Comparison of ENCODE assay signal across 8 cellular contexts in the genomic region with DNA sequence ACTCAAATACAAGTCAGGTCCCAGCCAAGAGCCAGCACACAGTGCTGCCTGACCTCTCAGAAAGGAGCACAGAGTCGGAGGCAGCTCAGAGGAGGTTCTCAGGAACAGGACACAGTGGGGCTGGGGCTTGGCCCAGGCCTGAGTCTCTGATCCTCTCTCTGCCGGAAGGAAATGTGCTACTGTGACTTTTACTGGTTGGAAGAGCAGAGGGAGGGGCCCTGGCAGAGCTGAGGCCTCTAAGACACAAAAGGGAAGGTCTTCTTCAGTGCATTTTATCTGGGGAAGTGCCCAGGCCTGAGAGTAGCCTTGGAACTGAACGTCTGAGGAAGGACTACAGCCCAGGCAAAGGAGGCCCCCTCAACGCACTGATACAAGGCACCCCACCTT. TPM values are rescaled to one million over a fixed set of nuclear protein-coding genes. Genes with fewer than 3 reads are reported as not detected.
A peak's percentile ranks its signal among the peaks of the same experiment; 100 is the strongest.
DNase-seq lines count a peak whose midpoint lies in the region; ATAC-seq, FAIRE-seq and TF ChIP-seq lines count a peak whose summit lies in the region.

No MANE protein-coding gene starts in this region.

- no peaks in the 10 kb centered on the region for H4K20me1 ChIP-seq in HCT116 (ENCODE audit: insufficient read depth)

- peaks cover 66 to 92% of the 10 kb centered on the region in 2 experiments for H3K4me1 ChIP-seq in HCT116 (ENCODE audit: control insufficient read depth in 1 of 2, insufficient read depth in 2 of 2, low read length in 2 of 2)
- H3K4me1 ChIP-seq in pancreas, result peaks cover 26 to 78% (median 37%) of the 10 kb centered on the region in 3 donors

- no peak overlapping the region for H2AFZ ChIP-seq in HCT116 (ENCODE audit: low read depth, low read length, poor library complexity, severe bottlenecking)

- no peaks in the 10 kb centered on the region for H3K9me2 ChIP-seq in HCT116 (ENCODE audit: insufficient read depth)

- no TSS peak for BruUV-seq in HCT116 (replicated peaks; lab: Mats Ljungman, UMichigan)

- RAD21 ChIA-PET in HCT116 (lab: Charles Lee; ENCODE audit: low non-redundant PET in 1 of 2, low total read pairs in 2 of 2, uncharacterized antibody in 2 of 2, unreplicated experiment in 2 of 2), result no interaction called here

- H3K9ac ChIP-seq in HCT116 (ENCODE audit: low read length), result peak overlapping the region; percentile 2; the same call in 1 of the 2 replicates

- no peak for TF ChIP-seq POLR2A in HCT116 (IDR thresholded peaks at IDR 0.05; ENCODE audit: borderline replicate concordance, extremely low read depth, insufficient read depth, insufficient read length)

- peak; percentile 72 for DNase-seq in GDM1 (lab: John Stamatoyannopoulos, UW)
- DNase-seq in HCT116 (ENCODE audit: low read depth, low spot score), result no peak
- peak in 3 of 5 donors; percentile 43 to 90 (median 48) for DNase-seq in T-helper 1 cell
- no peak for DNase-seq in dorsolateral prefrontal cortex
- no peak for DNase-seq in pancreas
- DNase-seq in NCI-H2196 (lab: John Stamatoyannopoulos, UW; ENCODE audit: unreplicated experiment), result no peak
- no peak for DNase-seq in NCI-H526 (lab: John Stamatoyannopoulos, UW)
- no peak for DNase-seq in T1000 (lab: John Stamatoyannopoulos, UW)

- no peak for TF ChIP-seq RAD21 in HCT116 (IDR thresholded peaks at IDR 0.05; ENCODE audit: low read depth)

- TF ChIP-seq CTCF in HCT116 (IDR thresholded peaks at IDR 0.05 in 2 of 3, conservative IDR thresholded peaks at IDR 0.05 in 1 of 3; ENCODE audit: borderline replicate concordance in 1 of 3, insufficient read depth in 1 of 3, low read depth in 2 of 3, low read length in 2 of 3), result no peak
- TF ChIP-seq CTCF in dorsolateral prefrontal cortex (IDR thresholded peaks at IDR 0.05 in 54 of 56, conservative IDR thresholded peaks at IDR 0.05 in 2 of 56; ENCODE audit: low read depth in 1 of 56, partially characterized antibody in 56 of 56), result no peak
- TF ChIP-seq CTCF in pancreas (IDR thresholded peaks at IDR 0.05), result no peak

- H3K36me3 ChIP-seq in HCT116 (ENCODE audit: control insufficient read depth in 1 of 2, insufficient read depth in 2 of 2, low read length in 2 of 2), result no peaks in the 10 kb centered on the region; a peak in 1 of 4 replicates
- H3K36me3 ChIP-seq in pancreas, result no peaks in the 10 kb centered on the region

- ATAC-seq in HCT116 (peak; percentile 44), pancreas (peak in 3 of 4 donors; percentile 28 to 40 (median 33))

- H3K27ac ChIP-seq in HCT116 (ENCODE audit: low read depth, low read length), result peak overlapping the region; percentile 86
- peak overlapping the region in 56 of 59 donors; percentile 4 to 87 (median 67) for H3K27ac ChIP-seq in dorsolateral prefrontal cortex
- H3K27ac ChIP-seq in pancreas, result peak overlapping the region in 3 of 4 donors; percentile 44 to 76 (median 68)

- H3K4me3 ChIP-seq in HCT116 (replicated peaks in 1 of 2; ENCODE audit: low read depth in 1 of 2, low read length in 2 of 2), result peak overlapping the region in 1 of 2 experiments; percentile 5; a peak in 1 of 4 replicates
- peak overlapping the region in 1 of 59 donors; percentile 9 for H3K4me3 ChIP-seq in dorsolateral prefrontal cortex
- H3K4me3 ChIP-seq in pancreas, result peak overlapping the region in 1 of 4 donors; percentile 3

- 41 to 50% methylated on average over 4 of the region's 4 CpGs for WGBS in pancreas, 2 donors

- H3K9me3 ChIP-seq in HCT116 (ENCODE audit: control insufficient read depth in 1 of 2, insufficient read depth in 1 of 2, low read depth in 1 of 2, low read length in 2 of 2) (no peaks in the 10 kb centered on the region), pancreas (no peaks in the 10 kb centered on the region)

- H3K4me2 ChIP-seq in HCT116 (ENCODE audit: low read length), result peak overlapping the region; percentile 52

- CTCF ChIA-PET in HCT116 (lab: Charles Lee), result no interaction called here

- H3K27me3 ChIP-seq in HCT116 (ENCODE audit: insufficient read depth, low read length) (no peaks in the 10 kb centered on the region), dorsolateral prefrontal cortex (no peaks in the 10 kb centered on the region), pancreas (no peaks in the 10 kb centered on the region)

- POLR2A ChIA-PET in HCT116 (lab: Charles Lee), result interaction anchor here (2.3 kb wide), 1 partner anchor 22 kb away, joined by 7 read pairs; a partner anchor contains a TSS

- no peak for FAIRE-seq in pancreas (lab: Jason Lieb, UNC)

- no peaks in the 10 kb centered on the region for H3K79me2 ChIP-seq in HCT116 (ENCODE audit: insufficient read depth, low read length)

- intact Hi-C loops in HCT116 (cut with micrococcal nuclease), result no loop called here
- intact Hi-C loops in dorsolateral prefrontal cortex (cut with DNase I), result no loop called here
- intact Hi-C loops in pancreas (cut with DNase I), result no loop called here

TF ChIP-seq in HCT116, 20 proteins besides CTCF, POLR2A, EP300 and RAD21:
- no peak for TF ChIP-seq POLR2AphosphoS5 (IDR thresholded peaks at IDR 0.05; ENCODE audit: low read depth, low read length)
- TF ChIP-seq EZH2 (IDR thresholded peaks at IDR 0.05), result no peak
- no peak for TF ChIP-seq EZH2phosphoT487 (IDR thresholded peaks at IDR 0.05; ENCODE audit: borderline replicate concordance)
- TF ChIP-seq, protein P1, sequence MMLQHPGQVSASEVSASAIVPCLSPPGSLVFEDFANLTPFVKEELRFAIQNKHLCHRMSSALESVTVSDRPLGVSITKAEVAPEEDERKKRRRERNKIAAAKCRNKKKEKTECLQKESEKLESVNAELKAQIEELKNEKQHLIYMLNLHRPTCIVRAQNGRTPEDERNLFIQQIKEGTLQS (IDR thresholded peaks at IDR 0.05), result no peak
- no peak for TF ChIP-seq JUND (IDR thresholded peaks at IDR 0.05)
- no peak for TF ChIP-seq TCF7L2 (IDR thresholded peaks at IDR 0.05; ENCODE audit: borderline replicate concordance, extremely low read depth, insufficient read depth, insufficient read length)
- no peak for TF ChIP-seq YY1 (IDR thresholded peaks at IDR 0.05; ENCODE audit: extremely low read depth, insufficient replicate concordance, low read depth, low read length)
- TF ChIP-seq, protein P2, sequence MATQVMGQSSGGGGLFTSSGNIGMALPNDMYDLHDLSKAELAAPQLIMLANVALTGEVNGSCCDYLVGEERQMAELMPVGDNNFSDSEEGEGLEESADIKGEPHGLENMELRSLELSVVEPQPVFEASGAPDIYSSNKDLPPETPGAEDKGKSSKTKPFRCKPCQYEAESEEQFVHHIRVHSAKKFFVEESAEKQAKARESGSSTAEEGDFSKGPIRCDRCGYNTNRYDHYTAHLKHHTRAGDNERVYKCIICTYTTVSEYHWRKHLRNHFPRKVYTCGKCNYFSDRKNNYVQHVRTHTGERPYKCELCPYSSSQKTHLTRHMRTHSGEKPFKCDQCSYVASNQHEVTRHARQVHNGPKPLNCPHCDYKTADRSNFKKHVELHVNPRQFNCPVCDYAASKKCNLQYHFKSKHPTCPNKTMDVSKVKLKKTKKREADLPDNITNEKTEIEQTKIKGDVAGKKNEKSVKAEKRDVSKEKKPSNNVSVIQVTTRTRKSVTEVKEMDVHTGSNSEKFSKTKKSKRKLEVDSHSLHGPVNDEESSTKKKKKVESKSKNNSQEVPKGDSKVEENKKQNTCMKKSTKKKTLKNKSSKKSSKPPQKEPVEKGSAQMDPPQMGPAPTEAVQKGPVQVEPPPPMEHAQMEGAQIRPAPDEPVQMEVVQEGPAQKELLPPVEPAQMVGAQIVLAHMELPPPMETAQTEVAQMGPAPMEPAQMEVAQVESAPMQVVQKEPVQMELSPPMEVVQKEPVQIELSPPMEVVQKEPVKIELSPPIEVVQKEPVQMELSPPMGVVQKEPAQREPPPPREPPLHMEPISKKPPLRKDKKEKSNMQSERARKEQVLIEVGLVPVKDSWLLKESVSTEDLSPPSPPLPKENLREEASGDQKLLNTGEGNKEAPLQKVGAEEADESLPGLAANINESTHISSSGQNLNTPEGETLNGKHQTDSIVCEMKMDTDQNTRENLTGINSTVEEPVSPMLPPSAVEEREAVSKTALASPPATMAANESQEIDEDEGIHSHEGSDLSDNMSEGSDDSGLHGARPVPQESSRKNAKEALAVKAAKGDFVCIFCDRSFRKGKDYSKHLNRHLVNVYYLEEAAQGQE (IDR thresholded peaks at IDR 0.05; ENCODE audit: low read depth), result no peak

RNA-seq across cellular contexts. Expression of a gene that starts 16.2 kb away (rescaled TPM):
- 6.5 TPM for total RNA-seq in HCT116 (2021; ENCODE audit: unreplicated experiment)
- polyA plus RNA-seq in HCT116 (2012), result 5.2 and 5.6 TPM in 2 replicates
- total RNA-seq in dorsolateral prefrontal cortex, result 10 to 100 TPM in 109 of 120 experiments, 1 to 10 TPM in 11; 4.6 to 43.5 (median 15.5) TPM
- total RNA-seq in pancreas, result 1 to 10 TPM; 1.8 to 7.3 (median 3.8) TPM
- 1 to 10 TPM; 7.3 to 8.3 TPM for polyA plus RNA-seq in pancreas

RNA-seq across cellular contexts. Expression of a gene that starts 21.2 kb away (rescaled TPM):
- total RNA-seq in HCT116 (2021; ENCODE audit: unreplicated experiment) (18.6 TPM), dorsolateral prefrontal cortex (10 to 100 TPM in 116 of 120 experiments, 1 to 10 TPM in 4; 8.7 to 34.6 (median 16.2) TPM), pancreas (10 to 100 TPM in 1 of 6 donors, 1 to 10 TPM in 5; 4.0 to 14.1 (median 7.4) TPM)
- polyA plus RNA-seq in HCT116 (2012), result 20.1 and 20.7 TPM in 2 replicates
- polyA plus RNA-seq in pancreas, result 10 to 100 TPM; 12.4 to 19.4 TPM

RNA-seq across cellular contexts. Expression of a gene that starts 38.9 kb away (rescaled TPM):
- not detected for total RNA-seq in HCT116 (2021; ENCODE audit: unreplicated experiment)
- 0.04 and 0.05 TPM in 2 replicates for polyA plus RNA-seq in HCT116 (2012)
- total RNA-seq in dorsolateral prefrontal cortex, result 1 to 10 TPM in 27 of 120 experiments, under 1 TPM in 47, not detected in 46; 0.23 to 6.7 (median 0.77) TPM
- total RNA-seq in pancreas, result 1 to 10 TPM in 2 of 6 donors, under 1 TPM in 3, not detected in 1; 0.13 to 1.5 (median 0.38) TPM
- polyA plus RNA-seq in pancreas, result under 1 TPM; 0.23 to 0.26 TPM

RNA-seq across cellular contexts. Expression of a gene that starts 51.2 kb away (rescaled TPM):
- total RNA-seq in HCT116 (2021; ENCODE audit: unreplicated experiment) (230 TPM), dorsolateral prefrontal cortex (100 to 1,000 TPM; 120 to 195 (median 158) TPM), pancreas (100 to 1,000 TPM in 1 of 6 donors, 10 to 100 TPM in 5; 77.2 to 102 (median 95.4) TPM)
- 130 and 179 TPM in 2 replicates for polyA plus RNA-seq in HCT116 (2012)
- 10 to 100 TPM; 19.2 to 21.6 TPM for polyA plus RNA-seq in pancreas

RNA-seq across cellular contexts. Expression of a gene that starts 51.3 kb away (rescaled TPM):
- total RNA-seq in HCT116 (2021; ENCODE audit: unreplicated experiment) (2.1 TPM), dorsolateral prefrontal cortex (10 to 100 TPM in 1 of 120 experiments, 1 to 10 TPM in 119; 1.9 to 13.1 (median 6.2) TPM), pancreas (1 to 10 TPM; 1.1 to 2.6 (median 1.2) TPM)
- 2.1 and 3.1 TPM in 2 replicates for polyA plus RNA-seq in HCT116 (2012)
- polyA plus RNA-seq in pancreas, result 1 to 10 TPM; 5.3 to 8.2 TPM

Comparison
In these comparisons a context has a peak if more than half of its experiments do, and no peak if none do; other contexts are left out.
1. DNase-seq: peak in GDM1 (single experiment) and T-helper 1 cell (3 of 5); none in HCT116 (single experiment), dorsolateral prefrontal cortex (0 of 10), pancreas (0 of 6), NCI-H2196 (single experiment), NCI-H526 (0 of 2) and T1000 (single experiment).
2. Peak in every context shown above with its lines, with median percentiles within 50 percentile points of each other: H3K27ac ChIP-seq.